In the genomic region with DNA sequence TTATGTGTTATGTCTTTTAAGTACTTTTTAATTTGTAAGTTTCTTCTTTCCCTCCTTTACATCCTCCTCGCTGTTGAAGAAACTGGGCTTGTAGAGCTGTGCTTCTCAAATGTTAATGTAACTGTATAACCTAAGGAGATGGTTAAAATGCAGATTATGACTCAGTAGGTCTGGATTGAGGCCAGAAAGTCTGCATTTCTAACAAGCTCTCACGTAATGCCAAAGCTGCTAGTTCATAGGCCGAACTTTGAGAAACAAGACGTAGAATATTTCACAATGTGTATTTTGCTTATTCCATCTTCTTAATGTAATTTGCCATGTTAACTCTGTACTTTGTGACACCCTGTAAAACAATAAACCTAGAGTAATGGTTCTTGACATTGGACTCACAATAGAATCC, we compare ENCODE assay signal across 1 cellular context.
TF ChIP-seq lines count a peak whose summit lies in the region.

No MANE protein-coding gene starts in this region.

TF ChIP-seq in IMR-90, 13 proteins besides CTCF, POLR2A, EP300 and RAD21:
- no peak for TF ChIP-seq MXI1 (IDR thresholded peaks at IDR 0.05; ENCODE audit: borderline replicate concordance, low read depth, low read length)
- TF ChIP-seq NFE2L2 (IDR thresholded peaks at IDR 0.05; ENCODE audit: low read depth, low read length): no peak
- peak; percentile 86 for TF ChIP-seq CEBPB (IDR thresholded peaks at IDR 0.05; ENCODE audit: low read depth, low read length)
- TF ChIP-seq FOS (IDR thresholded peaks at IDR 0.05; ENCODE audit: low read depth, low read length): 0 out of 2 replicates have a peak, but pooled peaks have one; percentile 38
